Comparison of ENCODE assay signal across 11 cellular contexts in the genomic region with DNA sequence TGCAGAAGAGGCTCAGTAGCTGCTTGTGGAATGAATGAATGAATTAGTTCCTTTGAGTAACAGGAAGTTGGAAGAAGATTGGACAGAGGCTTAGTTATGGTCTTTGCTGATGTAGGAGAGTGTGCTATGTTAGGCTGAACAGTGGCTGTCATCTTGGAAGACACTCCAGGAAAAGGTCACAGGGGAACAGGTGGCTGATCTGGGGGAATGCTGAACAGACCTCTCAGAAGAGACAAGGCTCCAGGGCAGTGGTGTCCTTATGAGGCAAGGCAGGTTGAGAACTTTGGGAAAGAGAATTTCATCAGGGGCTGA.
DNase-seq lines count a peak whose midpoint lies in the region; ATAC-seq, FAIRE-seq and TF ChIP-seq lines count a peak whose summit lies in the region.
"Had no signal": no experiment of that assay in that cellular context is flagged by ENCODE, and none has a peak within 500 bp of the region (broad histone marks: within the 10 kb centered on the region; RNA-seq: fewer than 3 reads in every experiment).

No MANE protein-coding gene starts in this region.

- peaks cover 22% of the 10 kb centered on the region for H3K36me3 Mint-ChIP-seq in activated T-helper 1 cell treated with anti-CD3 and anti-CD28 coated beads, Interleukin-12 subunit alpha, Interleukin-12 subunit beta, Interleukin-2, Interleukin-4 antibody, amounts not matched to agents 30 ng/mL and 10 ng/mL and 1 ng/mL, durations not matched to agents 14 hours and 24 hours and 36 hours (ENCODE audit: low read depth)

- H2BK120ac ChIP-seq in mesenchymal stem cell (ENCODE audit: low read depth, low read length): no peak overlapping the region

- peak overlapping the region in 1 of 2 experiments; percentile 9 for H3K23ac ChIP-seq in mesenchymal stem cell (ENCODE audit: low read length in 2 of 2)

- no peak for TF ChIP-seq POLR2A in GM12892 (IDR thresholded peaks at IDR 0.05; ENCODE audit: low read depth, low read length)

- H2BK15ac ChIP-seq in mesenchymal stem cell (ENCODE audit: low read depth, poor library complexity, severe bottlenecking): no peak overlapping the region

- H3K79me1 ChIP-seq in mesenchymal stem cell (replicated peaks; ENCODE audit: low read length, poor library complexity, severe bottlenecking): peaks cover 3% of the 10 kb centered on the region

- H4K8ac ChIP-seq in mesenchymal stem cell (ENCODE audit: low read length): peak overlapping the region; percentile 45

- no peak for FAIRE-seq in GM12892 (lab: Jason Lieb, UNC)
- FAIRE-seq: endometrium had no signal

- peak overlapping the region; percentile 78 for H2AK5ac ChIP-seq in mesenchymal stem cell (ENCODE audit: low read length, severe bottlenecking)

- H3K9ac ChIP-seq in DND-41 (ENCODE audit: low read depth, low read length) (0 out of 2 replicates have a peak overlapping the region, but pooled peaks have one; percentile 25), mesenchymal stem cell (ENCODE audit: low read length) (no peak overlapping the region)

- H3K27me3 Mint-ChIP-seq in activated T-helper 1 cell treated with anti-CD3 and anti-CD28 coated beads, Interleukin-12 subunit alpha, Interleukin-12 subunit beta, Interleukin-2, Interleukin-4 antibody, amounts not matched to agents 30 ng/mL and 10 ng/mL and 1 ng/mL, durations not matched to agents 14 hours and 24 hours and 36 hours (ENCODE audit: insufficient read depth): no peaks in the 10 kb centered on the region

- peaks cover 98% of the 10 kb centered on the region for H3K4me1 ChIP-seq in DND-41 (ENCODE audit: insufficient read depth, low read length)
- H3K4me1 ChIP-seq in mesenchymal stem cell (ENCODE audit: control insufficient read depth, insufficient read depth, low read depth, low read length): peaks cover 18% of the 10 kb centered on the region

- DNase-seq in A172 (ENCODE audit: low spot score): peak; percentile 6
- DNase-seq in DND-41: no peak
- DNase-seq in activated T-helper 1 cell treated with anti-CD3 and anti-CD28 coated beads, Interleukin-12 subunit alpha, Interleukin-12 subunit beta, Interleukin-2, Interleukin-4 antibody, amounts not matched to agents 30 ng/mL and 10 ng/mL and 1 ng/mL, durations not matched to agents 14 hours and 24 hours and 36 hours (ENCODE audit: low spot score): no peak
- DNase-seq in mesenchymal stem cell: no peak
- DNase-seq in GM12892 (ENCODE audit: insufficient read length): no peak
- DNase-seq in stimulated activated CD4-positive, alpha-beta T cell treated with anti-CD3 and anti-CD28 coated beads, Interleukin-12 subunit alpha, Interleukin-12 subunit beta, amount 100 ng/mL, for 4 hours: no peak
- DNase-seq: testis had no signal

- H3K18ac ChIP-seq in mesenchymal stem cell (ENCODE audit: low read depth in 1 of 2, low read length in 2 of 2): peak overlapping the region; percentile 26 to 46

- H2BK5ac ChIP-seq in mesenchymal stem cell (ENCODE audit: low read depth, low read length, poor library complexity, severe bottlenecking): no peak overlapping the region

- ATAC-seq in DND-41 (ENCODE audit: insufficient read depth, low read depth) (no peak), GM21529 (IDR thresholded peaks at IDR 0.05; ENCODE audit: unreplicated experiment) (no peak), GM18907 (IDR thresholded peaks at IDR 0.05; ENCODE audit: unreplicated experiment) (no peak)

- peak overlapping the region; percentile 74 for H3K4me3 Mint-ChIP-seq in activated T-helper 1 cell treated with anti-CD3 and anti-CD28 coated beads, Interleukin-12 subunit alpha, Interleukin-12 subunit beta, Interleukin-2, Interleukin-4 antibody, amounts not matched to agents 30 ng/mL and 10 ng/mL and 1 ng/mL, durations not matched to agents 14 hours and 24 hours and 36 hours

- H2BK12ac ChIP-seq in mesenchymal stem cell (ENCODE audit: low read length in 2 of 2): peak overlapping the region in 1 of 2 experiments; percentile 51

- H3K4me3 ChIP-seq in DND-41 (ENCODE audit: low read depth in 1 of 2, low read length in 2 of 2) (no peak overlapping the region), mesenchymal stem cell (ENCODE audit: insufficient read depth in 1 of 2, low read depth in 1 of 2, low read length in 2 of 2) (no peak overlapping the region)
- H3K4me3 ChIP-seq: SK-N-MC, testis had no signal

- peak overlapping the region; percentile 46 to 71 for H3K4ac ChIP-seq in mesenchymal stem cell (ENCODE audit: low read depth in 1 of 2, low read length in 2 of 2)

- TF ChIP-seq CTCF in DND-41 (IDR thresholded peaks at IDR 0.05; ENCODE audit: borderline replicate concordance, extremely low read depth, low read length, poor library complexity, severe bottlenecking): no peak

- H3K27me3 ChIP-seq in DND-41 (ENCODE audit: insufficient read depth, low read length, poor library complexity) (no peaks in the 10 kb centered on the region), mesenchymal stem cell (ENCODE audit: control insufficient read depth in 1 of 2, insufficient read depth in 1 of 2, low read length in 2 of 2) (no peaks in the 10 kb centered on the region)
- H3K27me3 ChIP-seq: testis had no signal

- intact Hi-C loops in activated T-helper 1 cell treated with anti-CD3 and anti-CD28 coated beads, Interleukin-12 subunit alpha, Interleukin-12 subunit beta, Interleukin-2, Interleukin-4 antibody, amounts not matched to agents 30 ng/mL and 10 ng/mL and 1 ng/mL, durations not matched to agents 14 hours and 24 hours and 36 hours (cut with micrococcal nuclease): loop anchor here (10.0 kb wide), 3 partner anchors 543 to 1503 kb away; a partner anchor contains a TSS

- H3K36me3 ChIP-seq in DND-41 (ENCODE audit: insufficient read depth, low read length) (0 out of 2 replicates have a peak, but pooled peaks cover 4% of the 10 kb centered on the region), mesenchymal stem cell (ENCODE audit: control insufficient read depth in 1 of 2, insufficient read depth in 2 of 2, low read depth in 1 of 2, low read length in 2 of 2) (peaks cover 0 to 3% of the 10 kb centered on the region in 2 experiments)

- peaks cover 92% of the 10 kb centered on the region for H3K79me2 ChIP-seq in DND-41 (ENCODE audit: insufficient read depth, low read length)

- H3K9me3 Mint-ChIP-seq in activated T-helper 1 cell treated with anti-CD3 and anti-CD28 coated beads, Interleukin-12 subunit alpha, Interleukin-12 subunit beta, Interleukin-2, Interleukin-4 antibody, amounts not matched to agents 30 ng/mL and 10 ng/mL and 1 ng/mL, durations not matched to agents 14 hours and 24 hours and 36 hours: peaks cover 5% of the 10 kb centered on the region

- no peaks in the 10 kb centered on the region for H3K9me3 ChIP-seq in DND-41 (ENCODE audit: insufficient read depth, low read length, severe bottlenecking)
- H3K9me3 ChIP-seq in mesenchymal stem cell (ENCODE audit: control insufficient read depth, low read length): no peaks in the 10 kb centered on the region
- H3K9me3 ChIP-seq: testis had no signal

- H3K14ac ChIP-seq in mesenchymal stem cell (ENCODE audit: low read length in 2 of 2): peak overlapping the region in 1 of 2 experiments; percentile 44

- peak overlapping the region; percentile 29; the same call in 1 of the 2 replicates for H3K4me2 ChIP-seq in DND-41 (ENCODE audit: insufficient read depth, low read length)
- no peak overlapping the region for H3K4me2 ChIP-seq in mesenchymal stem cell (ENCODE audit: low read length, poor library complexity, severe bottlenecking)

- peaks cover 90% of the 10 kb centered on the region for H3K4me1 Mint-ChIP-seq in activated T-helper 1 cell treated with anti-CD3 and anti-CD28 coated beads, Interleukin-12 subunit alpha, Interleukin-12 subunit beta, Interleukin-2, Interleukin-4 antibody, amounts not matched to agents 30 ng/mL and 10 ng/mL and 1 ng/mL, durations not matched to agents 14 hours and 24 hours and 36 hours (ENCODE audit: low read depth)

- H3K27ac ChIP-seq in DND-41 (ENCODE audit: low read length): peak overlapping the region; percentile 92
- H3K27ac ChIP-seq in mesenchymal stem cell (ENCODE audit: low read length, poor library complexity, severe bottlenecking): peak overlapping the region; percentile 79
- H3K27ac ChIP-seq: SK-N-MC, testis had no signal

- no peaks in the 10 kb centered on the region for H4K20me1 ChIP-seq in DND-41 (ENCODE audit: insufficient read depth, low read length)

- no peak overlapping the region for H4K91ac ChIP-seq in mesenchymal stem cell (ENCODE audit: low read length)

- H2AFZ ChIP-seq in DND-41 (ENCODE audit: low read depth, low read length): no peak overlapping the region
- H2AFZ ChIP-seq in mesenchymal stem cell (ENCODE audit: low read depth, low read length): peak overlapping the region; percentile 10

- H3K27ac Mint-ChIP-seq in activated T-helper 1 cell treated with anti-CD3 and anti-CD28 coated beads, Interleukin-12 subunit alpha, Interleukin-12 subunit beta, Interleukin-2, Interleukin-4 antibody, amounts not matched to agents 30 ng/mL and 10 ng/mL and 1 ng/mL, durations not matched to agents 14 hours and 24 hours and 36 hours: peak overlapping the region; percentile 88
